ENCODE assay signal across 25 cellular contexts in genomic region chr10:47050618-47051455, GRCh38.
DNase-seq lines count a peak whose midpoint lies in the region; FAIRE-seq and TF ChIP-seq lines count a peak whose summit lies in the region.
"Had no signal": no experiment of that assay in that cellular context is flagged by ENCODE, and none has a peak within 500 bp of the region (broad histone marks: within the 10 kb centered on the region; RNA-seq: fewer than 3 reads in every experiment).

No MANE protein-coding gene starts in this region.

- no peak for TF ChIP-seq POLR2A in H1 (IDR thresholded peaks at IDR 0.05; ENCODE audit: control extremely low read depth in 1 of 2, low read depth in 2 of 2, low read length in 2 of 2)

- H3K27me3 ChIP-seq in BE2C (no peaks in the 10 kb centered on the region), H9 (ENCODE audit: insufficient read depth, low read length) (no peaks in the 10 kb centered on the region), H1 (replicated peaks in 1 of 4; ENCODE audit: control insufficient read depth in 3 of 4, extremely low read depth in 1 of 4, insufficient read depth in 3 of 4, low read length in 3 of 4) (no peaks in the 10 kb centered on the region)
- H3K27me3 ChIP-seq: colonic mucosa had no signal

- no peak overlapping the region for H2BK20ac ChIP-seq in H9 (ENCODE audit: low read depth, low read length, poor library complexity, severe bottlenecking)
- H2BK20ac ChIP-seq in H1 (ENCODE audit: low read length): no peak overlapping the region

- H3K4me1 Mint-ChIP-seq in H9: peaks cover 0 to 2% of the 10 kb centered on the region in 2 experiments; a peak in 1 of 4 replicates
- no peaks in the 10 kb centered on the region for H3K4me1 Mint-ChIP-seq in progenitor cell of endocrine pancreas (ENCODE audit: low read depth)

- WGBS in H9 (ENCODE audit: extremely low coverage, insufficient read length, low lambda C conversion rate): no CpG with 5 or more reads among the region's 16 CpGs
- WGBS in H1 (ENCODE audit: extremely low coverage in 1 of 2, insufficient coverage in 1 of 2, insufficient read length in 1 of 2, insufficient replicate concordance in 2 of 2, low coverage in 1 of 2, low lambda C conversion rate in 2 of 2, missing lambda C conversion rate in 1 of 2), 2 experiments: 96% methylated on average over 15 of the region's 16 CpGs; no CpG with 5 or more reads in 1 of the 2 experiments

- H3K4me3 ChIP-seq in BE2C (ENCODE audit: low read depth, low read length) (no peak overlapping the region), H1 (ENCODE audit: extremely low read depth in 1 of 4, insufficient read depth in 2 of 4, low read depth in 3 of 4, low read length in 4 of 4) (no peak overlapping the region)
- H3K4me3 ChIP-seq: colonic mucosa had no signal

- H3K36me3 ChIP-seq in BE2C: no peaks in the 10 kb centered on the region
- no peaks in the 10 kb centered on the region for H3K36me3 ChIP-seq in H1 (ENCODE audit: control insufficient read depth in 2 of 4, insufficient read depth in 4 of 4, low read length in 3 of 4)
- H3K36me3 ChIP-seq: colonic mucosa had no signal

- H3K23ac ChIP-seq in H9 (ENCODE audit: insufficient read length, low read depth, low read length): no peak overlapping the region
- no peak overlapping the region for H3K23ac ChIP-seq in H1 (ENCODE audit: insufficient read length)

- H3K79me1 ChIP-seq in H9 (ENCODE audit: insufficient read depth, low read depth, low read length, poor library complexity, severe bottlenecking) (no peaks in the 10 kb centered on the region), H1 (ENCODE audit: low read depth, low read length) (no peaks in the 10 kb centered on the region)

- no peak for FAIRE-seq in H1 (lab: Jason Lieb, UNC)
- FAIRE-seq: bronchial epithelial cell, GM19239 had no signal

- H2BK5ac ChIP-seq in H9 (ENCODE audit: insufficient read length, low read length) (no peak overlapping the region), H1 (ENCODE audit: low read depth, low read length) (no peak overlapping the region)

- H3T11ph ChIP-seq in H9 (ENCODE audit: low read length): no peak overlapping the region

- no peak overlapping the region for H4K91ac ChIP-seq in H9 (ENCODE audit: insufficient read length, low read depth, low read length)
- H4K91ac ChIP-seq in H1 (replicated peaks; ENCODE audit: insufficient read length, low read length): no peak overlapping the region

- H2BK15ac ChIP-seq in H9 (ENCODE audit: low read depth, low read length) (no peak overlapping the region), H1 (ENCODE audit: low read length) (no peak overlapping the region)

- no peak overlapping the region for H3K9ac ChIP-seq in H9 (ENCODE audit: extremely low read depth, insufficient read length, low read length)
- H3K9ac ChIP-seq in H1 (replicated peaks in 1 of 4; ENCODE audit: extremely low read depth in 1 of 4, low read depth in 3 of 4, low read length in 3 of 4): no peak overlapping the region
- H3K9ac ChIP-seq: KMS-11 had no signal

- H3K9me3 Mint-ChIP-seq in H9: no peaks in the 10 kb centered on the region
- no peaks in the 10 kb centered on the region for H3K9me3 Mint-ChIP-seq in progenitor cell of endocrine pancreas (ENCODE audit: low read depth)
- H3K9me3 Mint-ChIP-seq: activated CD4-positive, alpha-beta T cell treated with anti-CD3 and anti-CD28 coated beads, Interleukin-2, amount 10 ng/mL, durations not matched to agents 24 days and 14 days; stimulated activated naive CD8-positive, alpha-beta T cell treated with anti-CD3 and anti-CD28 coated beads, Interleukin-15, Interleukin-2, amounts not matched to agents 100 ng/mL and 50 ng/mL, for 24 hours had no signal

- no peak for TF ChIP-seq CTCF in BE2C (IDR thresholded peaks at IDR 0.05; ENCODE audit: low read depth, low read length)
- TF ChIP-seq CTCF in H9 (conservative IDR thresholded peaks at IDR 0.05): no peak
- TF ChIP-seq CTCF in H1 (IDR thresholded peaks at IDR 0.05; ENCODE audit: control extremely low read depth in 1 of 3, insufficient read depth in 1 of 3, low read depth in 1 of 3, low read length in 3 of 3): no peak
- no peak for TF ChIP-seq CTCF in progenitor cell of endocrine pancreas (IDR thresholded peaks at IDR 0.05; ENCODE audit: unreplicated experiment)

- H2BK12ac ChIP-seq in H9 (ENCODE audit: insufficient read length, low read depth, low read length): no peak overlapping the region
- H2BK12ac ChIP-seq in H1 (ENCODE audit: low read depth, low read length): no peak overlapping the region

- H2BK120ac ChIP-seq in H9 (ENCODE audit: low read depth, low read length, poor library complexity, severe bottlenecking) (no peak overlapping the region), H1 (replicated peaks; ENCODE audit: low read depth, low read length) (no peak overlapping the region)

- H3K36me3 Mint-ChIP-seq in H9 (ENCODE audit: insufficient read depth in 1 of 3, low read depth in 3 of 3) (no peaks in the 10 kb centered on the region), progenitor cell of endocrine pancreas (ENCODE audit: insufficient read depth) (no peaks in the 10 kb centered on the region)

- no peak overlapping the region for H2AK5ac ChIP-seq in H9 (ENCODE audit: insufficient read length, low read length)
- H2AK5ac ChIP-seq in H1 (ENCODE audit: low read depth, low read length): no peak overlapping the region

- H3K56ac ChIP-seq in H9 (ENCODE audit: insufficient read length, low read depth, low read length) (no peak overlapping the region), H1 (replicated peaks; ENCODE audit: insufficient read length, low read depth, low read length) (no peak overlapping the region)

- H2AFZ ChIP-seq in H9 (ENCODE audit: low read length): no peak overlapping the region
- no peak overlapping the region for H2AFZ ChIP-seq in H1 (ENCODE audit: low read length)

- H3K14ac ChIP-seq in H9 (ENCODE audit: insufficient read depth, low read length): no peak overlapping the region
- H3K14ac ChIP-seq in H1 (ENCODE audit: insufficient read length): no peak overlapping the region

- CTCF ChIA-PET in H1 (lab: Charles Lee; ENCODE audit: partially characterized antibody): interaction anchor here (0.7 to 1.8 kb wide), 4 partner anchors 26 to 265 kb away, joined by 4 to 13 read pairs (median 5); no protein-coding TSS in a partner anchor

- no peaks in the 10 kb centered on the region for H3K9me3 ChIP-seq in BE2C
- no peaks in the 10 kb centered on the region for H3K9me3 ChIP-seq in H9 (ENCODE audit: control insufficient read depth, low read depth, low read length)
- H3K9me3 ChIP-seq in H1 (ENCODE audit: insufficient read depth in 2 of 2, low read depth in 1 of 2, low read length in 1 of 2): no peaks in the 10 kb centered on the region
- H3K9me3 ChIP-seq: colonic mucosa had no signal

- no peaks in the 10 kb centered on the region for H3K79me2 ChIP-seq in H9 (ENCODE audit: insufficient read depth, low read length)
- H3K79me2 ChIP-seq in H1 (ENCODE audit: control insufficient read depth in 1 of 2, insufficient read depth in 2 of 2, low read length in 2 of 2): no peaks in the 10 kb centered on the region

- TF ChIP-seq EP300 in H1 (IDR thresholded peaks at IDR 0.05; ENCODE audit: borderline replicate concordance in 1 of 2, low read depth in 2 of 2, low read length in 2 of 2): no peak

- H3K4me1 ChIP-seq in BE2C (peaks cover 3% of the 10 kb centered on the region), H9 (ENCODE audit: insufficient read depth, low read length) (no peaks in the 10 kb centered on the region), H1 (replicated peaks in 1 of 4; ENCODE audit: control insufficient read depth in 3 of 4, insufficient read depth in 4 of 4, low read length in 3 of 4) (no peaks in the 10 kb centered on the region)
- H3K4me1 ChIP-seq: colonic mucosa had no signal

- H3K18ac ChIP-seq in H9 (ENCODE audit: insufficient read length, low read depth, low read length) (no peak overlapping the region), H1 (ENCODE audit: extremely low read depth, low read length) (no peak overlapping the region)

- no peak overlapping the region for H3K27ac ChIP-seq in H9 (ENCODE audit: insufficient read length, low read depth, low read length)
- no peak overlapping the region for H3K27ac ChIP-seq in H1 (ENCODE audit: low read depth, low read length)
- H3K27ac ChIP-seq: colonic mucosa, KMS-11, VCaP had no signal

- TF ChIP-seq RAD21 in H1 (IDR thresholded peaks at IDR 0.05 in 1 of 2, conservative IDR thresholded peaks at IDR 0.05 in 1 of 2; ENCODE audit: low read depth in 2 of 2, low read length in 2 of 2): no peak

- in situ Hi-C loops in G401 (cut with HindIII; ENCODE audit: low sequenced_read_pairs): no loop called here

- no peak overlapping the region for H3K27ac Mint-ChIP-seq in H9
- no peak overlapping the region for H3K27ac Mint-ChIP-seq in progenitor cell of endocrine pancreas
- H3K27ac Mint-ChIP-seq: activated CD4-positive, alpha-beta T cell treated with anti-CD3 and anti-CD28 coated beads, Interleukin-2, amount 10 ng/mL, durations not matched to agents 24 days and 14 days; stimulated activated naive CD8-positive, alpha-beta T cell treated with anti-CD3 and anti-CD28 coated beads, Interleukin-15, Interleukin-2, amounts not matched to agents 100 ng/mL and 50 ng/mL, for 24 hours had no signal

- H3K4me3 Mint-ChIP-seq in H9: no peak overlapping the region
- no peak overlapping the region for H3K4me3 Mint-ChIP-seq in progenitor cell of endocrine pancreas (ENCODE audit: low read depth)
- H3K4me3 Mint-ChIP-seq: activated CD4-positive, alpha-beta T cell treated with anti-CD3 and anti-CD28 coated beads, Interleukin-2, amount 10 ng/mL, durations not matched to agents 24 days and 14 days; stimulated activated naive CD8-positive, alpha-beta T cell treated with anti-CD3 and anti-CD28 coated beads, Interleukin-15, Interleukin-2, amounts not matched to agents 100 ng/mL and 50 ng/mL, for 24 hours had no signal

- H4K20me1 ChIP-seq in H9 (ENCODE audit: control insufficient read depth, insufficient read depth, insufficient read length) (no peaks in the 10 kb centered on the region), H1 (replicated peaks in 1 of 2; ENCODE audit: control insufficient read depth in 1 of 2, insufficient read depth in 2 of 2, low read length in 2 of 2) (no peaks in the 10 kb centered on the region)

- POLR2A ChIA-PET in H1 (lab: Charles Lee; ENCODE audit: partially characterized antibody): no interaction called here

- no peak overlapping the region for H4K5ac ChIP-seq in H9 (ENCODE audit: insufficient read length, low read depth, low read length)
- H4K5ac ChIP-seq in H1 (ENCODE audit: insufficient read length, low read depth, low read length): no peak overlapping the region

- H4K8ac ChIP-seq in H9 (replicated peaks; ENCODE audit: insufficient read length, low read depth, low read length) (no peak overlapping the region), H1 (ENCODE audit: extremely low read depth, insufficient read depth, low read length) (peak overlapping the region; percentile 71)

- DNase-seq in BE2C (peak; percentile 44), H9 (peak; percentile 30), H1 (ENCODE audit: low read depth in 1 of 2, low spot score in 2 of 2) (no peak), progenitor cell of endocrine pancreas (ENCODE audit: low spot score, unreplicated experiment) (peak; percentile 3), inferior parietal cortex (ENCODE audit: extremely low spot score) (no peak), OCI-M1 (lab: John Stamatoyannopoulos, UW) (no peak), G401 (ENCODE audit: low spot score) (no peak)
- DNase-seq: activated CD4-positive, alpha-beta T cell treated with anti-CD3 and anti-CD28 coated beads, Interleukin-2, amount 10 ng/mL, durations not matched to agents 24 days and 14 days; activated naive CD4-positive, alpha-beta T cell treated with anti-CD3 and anti-CD28 coated beads, Interleukin-2, amount 50 U/mL, for 16 hours; amygdala; C1 segment of cervical spinal cord; colonic mucosa; DMS79; effector memory CD4-positive, alpha-beta T cell; erythroblast; HCEC 1CT; NCI-H510A treated with DMSO at 0.1 percent for 48 hours; SIG-M5; SW 1271; T-helper 9 cell had no signal

- H3K23me2 ChIP-seq in H9 (ENCODE audit: insufficient read length, low read depth, low read length, poor library complexity, severe bottlenecking) (no peaks in the 10 kb centered on the region), H1 (ENCODE audit: low read depth, low read length) (no peaks in the 10 kb centered on the region)

- H3K27me3 Mint-ChIP-seq in H9 (ENCODE audit: low read depth) (no peaks in the 10 kb centered on the region), progenitor cell of endocrine pancreas (peaks cover 20% of the 10 kb centered on the region)
- H3K27me3 Mint-ChIP-seq: activated CD4-positive, alpha-beta T cell treated with anti-CD3 and anti-CD28 coated beads, Interleukin-2, amount 10 ng/mL, durations not matched to agents 24 days and 14 days; stimulated activated naive CD8-positive, alpha-beta T cell treated with anti-CD3 and anti-CD28 coated beads, Interleukin-15, Interleukin-2, amounts not matched to agents 100 ng/mL and 50 ng/mL, for 24 hours had no signal

- no peak overlapping the region for H3K4ac ChIP-seq in H9 (ENCODE audit: low read depth, low read length)
- H3K4ac ChIP-seq in H1 (replicated peaks; ENCODE audit: insufficient read length, low read depth, low read length): no peak overlapping the region

- H3K4me2 ChIP-seq in H9 (ENCODE audit: insufficient read depth, insufficient read length, low read length) (no peak overlapping the region), H1 (ENCODE audit: insufficient read depth in 1 of 2, low read depth in 2 of 2, low read length in 2 of 2) (no peak overlapping the region)
- H3K4me2 ChIP-seq: KMS-11 had no signal

Comparison
In these comparisons a context has a peak if more than half of its experiments do, and no peak if none do; other contexts are left out.
1. DNase-seq: peak in BE2C (single experiment), H9 (single experiment) and progenitor cell of endocrine pancreas (single experiment); none in H1 (0 of 2), inferior parietal cortex (single experiment), OCI-M1 (single experiment) and G401 (single experiment).